In genomic region chr10:70592186-70592735, GRCh38 we compare ENCODE assay signal across 27 cellular contexts. TPM values are rescaled to one million over a fixed set of nuclear protein-coding genes. Genes with fewer than 3 reads are reported as not detected.
DNase-seq lines count a peak whose midpoint lies in the region; ATAC-seq and TF ChIP-seq lines count a peak whose summit lies in the region.
"Had no signal": no experiment of that assay in that cellular context is flagged by ENCODE, and none has a peak within 500 bp of the region (broad histone marks: within the 10 kb centered on the region; RNA-seq: fewer than 3 reads in every experiment).

No MANE protein-coding gene starts in this region.

- H2AK5ac ChIP-seq in mesenchymal stem cell (ENCODE audit: low read length, severe bottlenecking) = no peak overlapping the region

- peak in 1 of 2 donors; percentile 24 for ATAC-seq in activated T-cell treated with anti-CD3 and anti-CD28 coated beads, Interleukin-2, amount 50 U/mL, for 72 hours (replicated peaks in 1 of 2)
- ATAC-seq in activated T-cell treated with anti-CD3 and anti-CD28 coated beads, Interleukin-2, amount 50 U/mL, for 4 hours = no peak
- ATAC-seq in T-helper 17 cell = no peak
- ATAC-seq in lung (ENCODE audit: insufficient read depth, low FRiP score) = no peak
- no peak for ATAC-seq in GM19467 (IDR thresholded peaks at IDR 0.05; ENCODE audit: unreplicated experiment)
- ATAC-seq in HG03196 (IDR thresholded peaks at IDR 0.05; ENCODE audit: unreplicated experiment) = no peak
- ATAC-seq: gastroesophageal sphincter, left lung, SK-N-SH treated with all-trans-retinoic acid at 6 μM for 48 hours had no signal

- H2BK5ac ChIP-seq in mesenchymal stem cell (ENCODE audit: low read depth, low read length, poor library complexity, severe bottlenecking) = no peak overlapping the region

- no peak overlapping the region for H2AFZ ChIP-seq in mesenchymal stem cell (ENCODE audit: low read depth, low read length)

- H3K27ac Mint-ChIP-seq in activated T-cell treated with anti-CD3 and anti-CD28 coated beads, Interleukin-2, amount 50 U/mL, for 72 hours = peak overlapping the region; percentile 0
- H3K27ac Mint-ChIP-seq in T-helper 17 cell (peak overlapping the region; percentile 67), type B pancreatic cell (no peak overlapping the region)

- no peaks in the 10 kb centered on the region for H3K79me1 ChIP-seq in mesenchymal stem cell (replicated peaks; ENCODE audit: low read length, poor library complexity, severe bottlenecking)

- H2BK12ac ChIP-seq in mesenchymal stem cell (ENCODE audit: low read length in 2 of 2) = no peak overlapping the region

- no peak overlapping the region for H3K9ac ChIP-seq in mesenchymal stem cell (ENCODE audit: low read length)

- no peak overlapping the region for H3K23ac ChIP-seq in mesenchymal stem cell (ENCODE audit: low read length in 2 of 2)

- H3K36me3 Mint-ChIP-seq in activated T-cell treated with anti-CD3 and anti-CD28 coated beads, Interleukin-2, amount 50 U/mL, for 72 hours (ENCODE audit: insufficient read depth in 2 of 2) = peaks cover 0 to 2% of the 10 kb centered on the region in 2 donors
- peaks cover 10% of the 10 kb centered on the region for H3K36me3 Mint-ChIP-seq in activated T-cell treated with anti-CD3 and anti-CD28 coated beads, Interleukin-2, amount 50 U/mL, for 4 hours (ENCODE audit: insufficient read depth)
- H3K36me3 Mint-ChIP-seq in T-helper 17 cell (ENCODE audit: low read depth) (peaks cover 8% of the 10 kb centered on the region), type B pancreatic cell (no peaks in the 10 kb centered on the region)
- H3K36me3 Mint-ChIP-seq: naive B cell had no signal

- H3K9me3 Mint-ChIP-seq in activated T-cell treated with anti-CD3 and anti-CD28 coated beads, Interleukin-2, amount 50 U/mL, for 72 hours = no peaks in the 10 kb centered on the region
- no peaks in the 10 kb centered on the region for H3K9me3 Mint-ChIP-seq in activated T-cell treated with anti-CD3 and anti-CD28 coated beads, Interleukin-2, amount 50 U/mL, for 4 hours
- no peaks in the 10 kb centered on the region for H3K9me3 Mint-ChIP-seq in type B pancreatic cell
- H3K9me3 Mint-ChIP-seq: naive B cell had no signal

- no peak overlapping the region for H2BK120ac ChIP-seq in mesenchymal stem cell (ENCODE audit: low read depth, low read length)

- WGBS in lung, 2 donors = 94% methylated on average over 2 of the region's 2 CpGs
- 64% methylated on average over 2 of the region's 2 CpGs for WGBS in mesenchymal stem cell

- H3K36me3 ChIP-seq in lung (ENCODE audit: control insufficient read depth in 2 of 2, insufficient read depth in 2 of 2, low read length in 2 of 2) = no peaks in the 10 kb centered on the region
- no peaks in the 10 kb centered on the region for H3K36me3 ChIP-seq in mesenchymal stem cell (ENCODE audit: control insufficient read depth in 1 of 2, insufficient read depth in 2 of 2, low read depth in 1 of 2, low read length in 2 of 2)
- H3K36me3 ChIP-seq: BE2C, gastroesophageal sphincter, left lung, MG63, transverse colon had no signal

- H3K27me3 Mint-ChIP-seq in activated T-cell treated with anti-CD3 and anti-CD28 coated beads, Interleukin-2, amount 50 U/mL, for 72 hours (ENCODE audit: low read depth) = peaks cover 31% of the 10 kb centered on the region
- no peaks in the 10 kb centered on the region for H3K27me3 Mint-ChIP-seq in activated T-cell treated with anti-CD3 and anti-CD28 coated beads, Interleukin-2, amount 50 U/mL, for 4 hours (ENCODE audit: low read depth)
- H3K27me3 Mint-ChIP-seq in T-helper 17 cell (peaks cover 44% of the 10 kb centered on the region), type B pancreatic cell (peaks cover 8% of the 10 kb centered on the region)

- H3K4me3 ChIP-seq in lung = no peak overlapping the region
- H3K4me3 ChIP-seq in mesenchymal stem cell (ENCODE audit: insufficient read depth in 1 of 2, low read depth in 1 of 2, low read length in 2 of 2) = no peak overlapping the region
- H3K4me3 ChIP-seq: gastroesophageal sphincter, left lung, MG63, transverse colon had no signal

- H4K8ac ChIP-seq in mesenchymal stem cell (ENCODE audit: low read length) = no peak overlapping the region

- H3K27me3 ChIP-seq in lung (ENCODE audit: control insufficient read depth, insufficient read depth) (no peaks in the 10 kb centered on the region), mesenchymal stem cell (ENCODE audit: control insufficient read depth in 1 of 2, insufficient read depth in 1 of 2, low read length in 2 of 2) (peaks cover 9 to 40% of the 10 kb centered on the region in 2 experiments)
- H3K27me3 ChIP-seq: BE2C, gastroesophageal sphincter, left lung, MG63, transverse colon had no signal

- no peak overlapping the region for H4K91ac ChIP-seq in mesenchymal stem cell (ENCODE audit: low read length)

- H3K9me3 ChIP-seq in T-helper 17 cell (ENCODE audit: control insufficient read depth, low read length, poor library complexity, severe bottlenecking) (no peaks in the 10 kb centered on the region), lung (ENCODE audit: control insufficient read depth in 2 of 2, insufficient read depth in 1 of 2, low read length in 1 of 2) (no peaks in the 10 kb centered on the region), mesenchymal stem cell (ENCODE audit: control insufficient read depth, low read length) (no peaks in the 10 kb centered on the region)
- H3K9me3 ChIP-seq: BE2C, Caco-2, gastroesophageal sphincter, left lung, MG63, transverse colon had no signal

- no peak overlapping the region for H3K4ac ChIP-seq in mesenchymal stem cell (ENCODE audit: low read depth in 1 of 2, low read length in 2 of 2)

- no peak overlapping the region for H3K4me2 ChIP-seq in mesenchymal stem cell (ENCODE audit: low read length, poor library complexity, severe bottlenecking)

- no peak overlapping the region for H3K14ac ChIP-seq in mesenchymal stem cell (ENCODE audit: low read length in 2 of 2)

- no peak for DNase-seq in activated T-cell treated with anti-CD3 and anti-CD28 coated beads, Interleukin-2, amount 50 U/mL, for 72 hours
- DNase-seq in activated T-cell treated with anti-CD3 and anti-CD28 coated beads, Interleukin-2, amount 50 U/mL, for 4 hours = no peak
- DNase-seq in T-helper 17 cell (no peak), lung (ENCODE audit: low spot score) (peak; percentile 18), type B pancreatic cell (ENCODE audit: extremely low spot score, unreplicated experiment) (peak; percentile 48), mesenchymal stem cell (no peak)
- DNase-seq: activated effector memory CD4-positive, alpha-beta T cell treated with anti-CD3 and anti-CD28 coated beads, Interleukin-2, amount 50 U/mL, for 16 hours; BE2C; caudate nucleus; DMS79 treated with DMSO at 0.1 percent for 48 hours; HCEC 1CT; hypothalamus; left lung; MG63; naive B cell; NCI-H1436; NCI-H446 treated with DMSO at 0.1 percent for 48 hours; NCI-H82; transverse colon had no signal

- H3K4me1 ChIP-seq in lung (ENCODE audit: control insufficient read depth in 2 of 2, insufficient read depth in 2 of 2, low read length in 2 of 2) = peaks cover 0 to 3% of the 10 kb centered on the region in 2 donors
- peaks cover 4% of the 10 kb centered on the region for H3K4me1 ChIP-seq in mesenchymal stem cell (ENCODE audit: control insufficient read depth, insufficient read depth, low read depth, low read length)
- H3K4me1 ChIP-seq: transverse colon had no signal

- H2BK15ac ChIP-seq in mesenchymal stem cell (ENCODE audit: low read depth, poor library complexity, severe bottlenecking) = no peak overlapping the region

- H3K27ac ChIP-seq in lung (ENCODE audit: low read depth in 1 of 2, low read length in 1 of 2) = no peak overlapping the region
- no peak overlapping the region for H3K27ac ChIP-seq in mesenchymal stem cell (ENCODE audit: low read length, poor library complexity, severe bottlenecking)
- H3K27ac ChIP-seq: gastroesophageal sphincter, left lung, transverse colon had no signal

- no peak overlapping the region for H3K18ac ChIP-seq in mesenchymal stem cell (ENCODE audit: low read depth in 1 of 2, low read length in 2 of 2)

- no peak overlapping the region for H3K4me3 Mint-ChIP-seq in activated T-cell treated with anti-CD3 and anti-CD28 coated beads, Interleukin-2, amount 50 U/mL, for 72 hours
- H3K4me3 Mint-ChIP-seq in activated T-cell treated with anti-CD3 and anti-CD28 coated beads, Interleukin-2, amount 50 U/mL, for 4 hours = no peak overlapping the region
- H3K4me3 Mint-ChIP-seq in T-helper 17 cell (no peak overlapping the region), type B pancreatic cell (no peak overlapping the region)
- H3K4me3 Mint-ChIP-seq: naive B cell had no signal

- H3K4me1 Mint-ChIP-seq in activated T-cell treated with anti-CD3 and anti-CD28 coated beads, Interleukin-2, amount 50 U/mL, for 72 hours (ENCODE audit: low read depth) = peaks cover 46% of the 10 kb centered on the region
- peaks cover 19% of the 10 kb centered on the region for H3K4me1 Mint-ChIP-seq in activated T-cell treated with anti-CD3 and anti-CD28 coated beads, Interleukin-2, amount 50 U/mL, for 4 hours (ENCODE audit: low read depth)
- peaks cover 18% of the 10 kb centered on the region for H3K4me1 Mint-ChIP-seq in T-helper 17 cell
- H3K4me1 Mint-ChIP-seq in type B pancreatic cell (ENCODE audit: unreplicated experiment) = peaks cover 16% of the 10 kb centered on the region

- TF ChIP-seq CTCF in lung (IDR thresholded peaks at IDR 0.05; ENCODE audit: control extremely low read depth, extremely low read depth) (no peak), type B pancreatic cell (conservative IDR thresholded peaks at IDR 0.05) (no peak)

RNA-seq across cellular contexts. Expression of gene PRF1, which starts 10.3 kb away (rescaled TPM):
- 100 to 1,000 TPM in 1 of 2 donors, 10 to 100 TPM in 1; 44.5 to 102 TPM for total RNA-seq in activated T-cell treated with anti-CD3 and anti-CD28 coated beads, Interleukin-2, amount 50 U/mL, for 72 hours
- total RNA-seq in activated T-cell treated with anti-CD3 and anti-CD28 coated beads, Interleukin-2, amount 50 U/mL, for 4 hours = 10 to 100 TPM; 15.7 to 57.6 (median 36.6) TPM
- 10 to 100 TPM; 16.5 to 18.0 TPM for total RNA-seq in T-helper 17 cell
- 1 to 10 TPM; 5.1 to 9.4 TPM for total RNA-seq in lung
- polyA plus RNA-seq in lung = 10 to 100 TPM in 1 of 2 donors, 1 to 10 TPM in 1; 3.2 to 11.5 TPM
- not detected in 2 replicates for total RNA-seq in type B pancreatic cell (ENCODE audit: low replicate concordance)
- polyA plus RNA-seq in mesenchymal stem cell (2013, experiment 1 of 2) = not detected
- not detected for polyA plus RNA-seq in mesenchymal stem cell (2013, experiment 2 of 2)
- total RNA-seq: dermis microvascular lymphatic vessel endothelial cell, fibroblast of lung, HT-29 had no signal
- polyA plus RNA-seq: fibroblast of lung had no signal

Comparison
In these comparisons a context has a peak if more than half of its experiments do, and no peak if none do; other contexts are left out.
1. DNase-seq: peak in lung (single experiment) and type B pancreatic cell (single experiment); none in activated T-cell treated with anti-CD3 and anti-CD28 coated beads, Interleukin-2, amount 50 U/mL, for 72 hours (0 of 2), activated T-cell treated with anti-CD3 and anti-CD28 coated beads, Interleukin-2, amount 50 U/mL, for 4 hours (single experiment), T-helper 17 cell (0 of 3) and mesenchymal stem cell (single experiment).